In genomic region chr13:44142540-44142867, GRCh38 we compare ENCODE assay signal across 8 cellular contexts.
DNase-seq lines count a peak whose midpoint lies in the region; ATAC-seq lines count a peak whose summit lies in the region.

No MANE protein-coding gene starts in this region.

- DNase-seq in HCEC 1CT: peak; percentile 10
- DNase-seq in activated CD4-positive, alpha-beta memory T cell treated with anti-CD3 and anti-CD28 coated beads for 36 hours: no peak
- DNase-seq in left ventricle myocardium superior: no peak
- no peak for DNase-seq in foreskin melanocyte
- no peak for DNase-seq in medulla oblongata (ENCODE audit: extremely low spot score)
- no peak for DNase-seq in COLO668 (lab: John Stamatoyannopoulos, UW; ENCODE audit: unreplicated experiment)
- no peak for DNase-seq in AG08396 (ENCODE audit: low spot score)

- peak overlapping the region; percentile 93 for H3K27ac ChIP-seq in skeletal muscle tissue (ENCODE audit: low read depth, low read length)

- H3K4me3 ChIP-seq in skeletal muscle tissue (ENCODE audit: low read length in 3 of 3): peak overlapping the region; percentile 77 to 93 (median 82)

- peaks cover 12% of the 10 kb centered on the region for H3K4me1 Mint-ChIP-seq in activated CD4-positive, alpha-beta memory T cell treated with anti-CD3 and anti-CD28 coated beads for 36 hours (ENCODE audit: low read depth)

- CTCF ChIA-PET in activated CD4-positive, alpha-beta memory T cell treated with anti-CD3 and anti-CD28 coated beads for 36 hours (lab: Charles Lee): no interaction called here

- peak overlapping the region; percentile 85 for H3K4me3 Mint-ChIP-seq in activated CD4-positive, alpha-beta memory T cell treated with anti-CD3 and anti-CD28 coated beads for 36 hours

- H3K36me3 ChIP-seq in skeletal muscle tissue (ENCODE audit: control insufficient read depth in 3 of 3, insufficient read depth in 3 of 3, low read length in 3 of 3): no peaks in the 10 kb centered on the region

- peak overlapping the region; percentile 86 to 98 (median 93) for H3K9ac ChIP-seq in skeletal muscle tissue (ENCODE audit: low read depth in 1 of 3, low read length in 3 of 3)

- intact Hi-C loops in activated CD4-positive, alpha-beta memory T cell treated with anti-CD3 and anti-CD28 coated beads for 36 hours (cut with micrococcal nuclease): loop anchor here (1.0 to 5.0 kb wide), 4 partner anchors 48 to 775 kb away; partner anchors contain the start of gene TSC22D1
- intact Hi-C loops in left ventricle myocardium superior (cut with micrococcal nuclease): no loop called here

- H3K27ac Mint-ChIP-seq in activated CD4-positive, alpha-beta memory T cell treated with anti-CD3 and anti-CD28 coated beads for 36 hours: no peak overlapping the region

- peaks cover 9 to 28% (median 14%) of the 10 kb centered on the region in 3 donors for H3K4me1 ChIP-seq in skeletal muscle tissue (ENCODE audit: control insufficient read depth in 3 of 3, insufficient read depth in 3 of 3, low read length in 3 of 3)

- no peaks in the 10 kb centered on the region for H3K9me3 Mint-ChIP-seq in activated CD4-positive, alpha-beta memory T cell treated with anti-CD3 and anti-CD28 coated beads for 36 hours

- peak; percentile 13 for ATAC-seq in left ventricle myocardium superior

- no peaks in the 10 kb centered on the region for H3K9me3 ChIP-seq in skeletal muscle tissue (ENCODE audit: control insufficient read depth in 3 of 3, low read length in 3 of 3)

- H3K27me3 ChIP-seq in skeletal muscle tissue (ENCODE audit: control insufficient read depth in 3 of 3, insufficient read depth in 3 of 3, low read length in 3 of 3): no peaks in the 10 kb centered on the region

- POLR2A ChIA-PET in activated CD4-positive, alpha-beta memory T cell treated with anti-CD3 and anti-CD28 coated beads for 36 hours (lab: Charles Lee): interaction anchor here (1.0 kb wide), 1 partner anchor 55 kb away, joined by 3 read pairs; no protein-coding TSS in a partner anchor

- no peaks in the 10 kb centered on the region for H3K36me3 Mint-ChIP-seq in activated CD4-positive, alpha-beta memory T cell treated with anti-CD3 and anti-CD28 coated beads for 36 hours

- H3K27me3 Mint-ChIP-seq in activated CD4-positive, alpha-beta memory T cell treated with anti-CD3 and anti-CD28 coated beads for 36 hours: peaks cover 2% of the 10 kb centered on the region
